Comparison of ENCODE assay signal across 28 cellular contexts in the genomic region with DNA sequence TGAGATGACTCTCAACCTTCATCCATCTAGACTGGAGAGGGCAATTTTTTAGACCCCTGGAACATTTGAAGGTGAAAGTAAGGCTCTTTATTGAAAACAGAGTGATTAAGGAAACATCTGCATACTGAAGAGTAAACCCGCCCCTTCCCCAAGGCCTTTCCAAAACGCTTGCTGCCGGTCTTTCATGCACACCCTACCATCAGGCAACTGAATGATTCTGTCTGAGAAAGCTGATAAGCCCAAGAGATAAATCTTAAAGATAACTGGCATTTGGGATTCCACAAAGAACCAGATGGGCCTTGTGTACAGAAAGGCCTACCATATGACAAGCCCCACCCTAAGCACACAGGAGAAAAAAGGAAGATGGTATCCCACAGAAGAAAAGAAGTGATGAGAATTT.
"Had no signal": no experiment of that assay in that cellular context is flagged by ENCODE, and none has a peak within 500 bp of the region (broad histone marks: within the 10 kb centered on the region; RNA-seq: fewer than 3 reads in every experiment).

No MANE protein-coding gene starts in this region.

- H3K9me3 Mint-ChIP-seq: effector memory CD8-positive, alpha-beta T cell; immature natural killer cell; memory B cell; naive B cell; natural killer cell treated with Interleukin-12 subunit alpha and Interleukin-12 subunit beta and Interleukin-15 and Interleukin-18, amount 100 ng/mL, for 72 hours; neural crest cell; stimulated activated memory B cell treated with anti-CD40 and anti-IgM and Interleukin-4, amounts not matched to agents 10 μg/mL and 1 μg/mL and 100 μg/mL, for 72 hours; type B pancreatic cell had no signal

- H3K27me3 ChIP-seq: esophagus squamous epithelium, ovary, spleen, testis, tibial artery had no signal

- H3K27ac ChIP-seq: esophagus squamous epithelium, ovary, psoas muscle, skin epidermis, spleen, testis, tibial artery had no signal

- H3K4me3 Mint-ChIP-seq: effector memory CD8-positive, alpha-beta T cell; immature natural killer cell; memory B cell; naive B cell; natural killer cell treated with Interleukin-12 subunit alpha and Interleukin-12 subunit beta and Interleukin-15 and Interleukin-18, amount 100 ng/mL, for 72 hours; neural crest cell; stimulated activated memory B cell treated with anti-CD40 and anti-IgM and Interleukin-4, amounts not matched to agents 10 μg/mL and 1 μg/mL and 100 μg/mL, for 72 hours; type B pancreatic cell had no signal

- H3K4me3 ChIP-seq: esophagus squamous epithelium, lung, ovary, psoas muscle, skin epidermis, spleen, testis, tibial artery had no signal

- H3K9me3 ChIP-seq: esophagus squamous epithelium, ovary, psoas muscle, spleen, testis, tibial artery had no signal

- H3K27me3 Mint-ChIP-seq: effector memory CD8-positive, alpha-beta T cell; memory B cell; naive B cell; stimulated activated memory B cell treated with anti-CD40 and anti-IgM and Interleukin-4, amounts not matched to agents 10 μg/mL and 1 μg/mL and 100 μg/mL, for 72 hours; type B pancreatic cell had no signal

- H3K27ac Mint-ChIP-seq: effector memory CD8-positive, alpha-beta T cell; immature natural killer cell; memory B cell; naive B cell; natural killer cell treated with Interleukin-12 subunit alpha and Interleukin-12 subunit beta and Interleukin-15 and Interleukin-18, amount 100 ng/mL, for 72 hours; stimulated activated memory B cell treated with anti-CD40 and anti-IgM and Interleukin-4, amounts not matched to agents 10 μg/mL and 1 μg/mL and 100 μg/mL, for 72 hours; type B pancreatic cell had no signal

- ATAC-seq: effector memory CD8-positive, alpha-beta T cell; natural killer cell treated with Interleukin-12 subunit alpha and Interleukin-12 subunit beta and Interleukin-15 and Interleukin-18, amount 100 ng/mL, for 72 hours; psoas muscle; right cardiac atrium; stimulated activated memory B cell treated with anti-CD40 and anti-IgM and Interleukin-4, amounts not matched to agents 10 μg/mL and 1 μg/mL and 100 μg/mL, for 72 hours; stimulated activated naive CD8-positive, alpha-beta T cell treated with anti-CD3 and anti-CD28 coated beads, Interleukin-15, Interleukin-2, amounts not matched to agents 100 U/mL and 50 U/mL, for 24 hours had no signal

- H3K4me1 ChIP-seq: esophagus squamous epithelium, psoas muscle, spleen, testis, tibial artery had no signal

- H3K4me1 Mint-ChIP-seq: immature natural killer cell; memory B cell; naive B cell; neural crest cell; stimulated activated memory B cell treated with anti-CD40 and anti-IgM and Interleukin-4, amounts not matched to agents 10 μg/mL and 1 μg/mL and 100 μg/mL, for 72 hours had no signal

- DNase-seq: cortex of kidney; effector memory CD8-positive, alpha-beta T cell; erythroblast; esophagus squamous epithelium; foreskin melanocyte; hypothalamus; immature natural killer cell; islet precursor cell; kidney glomerular epithelial cell; naive B cell; nucleus accumbens; ovary; posterior cingulate gyrus; psoas muscle; right cardiac atrium; spleen; stimulated activated CD4-positive, alpha-beta T cell treated with anti-CD3 and anti-CD28 coated beads, Interleukin-4, amount 100 ng/mL, for 4 hours; stimulated activated naive CD8-positive, alpha-beta T cell treated with anti-CD3 and anti-CD28 coated beads, Interleukin-15, Interleukin-2, amounts not matched to agents 100 U/mL and 50 U/mL, for 24 hours; substantia nigra; testis; tibial artery had no signal

- H3K36me3 ChIP-seq: esophagus squamous epithelium, ovary, spleen, tibial artery had no signal

- H3K36me3 Mint-ChIP-seq: immature natural killer cell; memory B cell; naive B cell; natural killer cell treated with Interleukin-12 subunit alpha and Interleukin-12 subunit beta and Interleukin-15 and Interleukin-18, amount 100 ng/mL, for 72 hours; stimulated activated memory B cell treated with anti-CD40 and anti-IgM and Interleukin-4, amounts not matched to agents 10 μg/mL and 1 μg/mL and 100 μg/mL, for 72 hours; type B pancreatic cell had no signal
